ENCODE assay signal across 16 cellular contexts in genomic region chr9:34927061-34927460, GRCh38. TPM values are rescaled to one million over a fixed set of nuclear protein-coding genes. Genes with fewer than 3 reads are reported as not detected.
"Had no signal": no experiment of that assay in that cellular context is flagged by ENCODE, and none has a peak within 500 bp of the region (broad histone marks: within the 10 kb centered on the region; RNA-seq: fewer than 3 reads in every experiment).

No MANE protein-coding gene starts in this region.

- H3K27ac ChIP-seq: breast epithelium, hepatocyte, psoas muscle, right lobe of liver, upper lobe of left lung had no signal

- H3K36me3 ChIP-seq: breast epithelium, right lobe of liver, upper lobe of left lung had no signal

- H3K9me3 ChIP-seq: right lobe of liver had no signal

- H3K4me2 ChIP-seq: hepatocyte had no signal

- DNase-seq: activated B cell treated with CpG ODN at 0.5 μM for 24 hours; activated CD8-positive, alpha-beta memory T cell treated with anti-CD3 and anti-CD28 coated beads, Interleukin-2, amount 50 U/mL, for 48 hours; activated naive CD8-positive, alpha-beta T cell treated with anti-CD3 and anti-CD28 coated beads, Interleukin-2, amount 10 ng/mL, durations not matched to agents 7 days and 5 days; aorta; endodermal cell; mucosa of descending colon; naive thymus-derived CD8-positive, alpha-beta T cell; psoas muscle; right lobe of liver; stimulated activated naive CD8-positive, alpha-beta T cell treated with anti-CD3 and anti-CD28 coated beads, Interleukin-15, Interleukin-2, amounts not matched to agents 100 U/mL and 50 U/mL, for 24 hours; upper lobe of left lung had no signal

- H3K4me3 ChIP-seq: breast epithelium, hepatocyte, mucosa of descending colon, psoas muscle, right lobe of liver, upper lobe of left lung had no signal

- H3K4me1 ChIP-seq: breast epithelium, psoas muscle, right lobe of liver, upper lobe of left lung had no signal

- H3K27me3 ChIP-seq: right lobe of liver, upper lobe of left lung had no signal

- H3K79me2 ChIP-seq: hepatocyte had no signal

- ATAC-seq: left lobe of liver; mucosa of descending colon; naive thymus-derived CD8-positive, alpha-beta T cell; psoas muscle; right lobe of liver; stimulated activated naive CD8-positive, alpha-beta T cell treated with anti-CD3 and anti-CD28 coated beads, Interleukin-15, Interleukin-2, amounts not matched to agents 100 U/mL and 50 U/mL, for 24 hours had no signal

- H2AFZ ChIP-seq: hepatocyte had no signal

RNA-seq across cellular contexts. Expression of gene PHF24, which starts 31.0 kb away (rescaled TPM):
- total RNA-seq: activated naive CD8-positive, alpha-beta T cell treated with anti-CD3 and anti-CD28 coated beads, Interleukin-2, amount 10 ng/mL, durations not matched to agents 7 days and 5 days; dermis microvascular lymphatic vessel endothelial cell; left lobe of liver; lung microvascular endothelial cell; naive thymus-derived CD8-positive, alpha-beta T cell had no signal
- polyA plus RNA-seq: aorta; naive thymus-derived CD8-positive, alpha-beta T cell had no signal
